In the genomic region with DNA sequence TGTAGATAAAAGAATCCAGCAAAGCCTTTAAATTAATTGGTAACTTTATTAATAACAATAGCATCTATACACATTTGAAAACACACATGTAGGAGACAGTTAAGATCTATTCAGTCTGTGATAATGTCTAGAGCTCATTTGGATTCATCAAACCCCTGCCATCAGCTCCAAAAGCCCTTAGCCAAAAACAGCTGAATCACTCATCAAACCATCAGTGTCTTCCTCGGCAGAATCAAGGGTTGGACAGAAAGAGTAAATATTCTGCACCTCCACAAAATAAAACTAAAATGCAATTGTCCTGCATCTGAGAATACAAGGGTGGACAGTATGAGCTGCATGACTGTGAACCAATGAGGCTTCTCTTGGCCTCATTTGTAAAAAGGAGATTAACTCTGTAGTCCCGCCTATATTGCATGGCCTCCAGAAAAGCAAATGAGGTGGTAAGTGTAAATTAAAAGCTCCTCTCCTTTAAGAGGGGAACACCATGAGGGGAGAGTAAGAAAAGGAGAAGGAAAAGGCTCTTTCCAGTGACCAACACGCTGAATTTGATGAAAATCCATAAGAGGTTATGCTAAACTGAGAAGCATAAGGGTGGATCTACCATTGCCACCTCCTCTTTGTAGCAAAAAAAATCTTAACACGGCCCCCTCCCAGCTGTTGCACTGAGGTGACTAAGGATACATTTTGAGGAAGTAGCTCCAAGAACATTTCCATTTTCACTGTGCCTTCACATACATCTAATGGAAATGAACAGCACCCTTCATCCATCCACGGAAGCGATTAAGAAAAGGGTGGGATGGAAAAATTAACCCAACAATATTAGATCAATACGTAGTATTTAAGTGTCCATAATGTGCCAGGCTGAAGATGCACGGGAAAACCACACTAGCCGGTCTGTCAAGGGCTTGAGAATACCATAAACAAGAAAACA, we compare ENCODE assay signal across 8 cellular contexts. TPM values are rescaled to one million over a fixed set of nuclear protein-coding genes. Genes with fewer than 3 reads are reported as not detected.
A peak's percentile ranks its signal among the peaks of the same experiment; 100 is the strongest.
DNase-seq lines count a peak whose midpoint lies in the region; ATAC-seq, FAIRE-seq and TF ChIP-seq lines count a peak whose summit lies in the region.

No MANE protein-coding gene starts in this region.

- peaks cover 7% of the 10 kb centered on the region for H3K4me1 Mint-ChIP-seq in CD14-positive monocyte

- H3K27ac Mint-ChIP-seq in CD14-positive monocyte: no peak overlapping the region

- no peaks in the 10 kb centered on the region for H3K9me3 ChIP-seq in breast epithelium

- FAIRE-seq in HTR-8/SVneo (lab: Jason Lieb, UNC): no peak

- no peak overlapping the region for H3K4me3 Mint-ChIP-seq in CD14-positive monocyte

- TF ChIP-seq CTCF in CD14-positive monocyte (IDR thresholded peaks at IDR 0.05): no peak
- no peak for TF ChIP-seq CTCF in breast epithelium (IDR thresholded peaks at IDR 0.05)
- no peak for TF ChIP-seq CTCF in omental fat pad (IDR thresholded peaks at IDR 0.05)

- DNase-seq in CD14-positive monocyte (ENCODE audit: low spot score) (peak; percentile 62), H7 (no peak), NCI-H82 (lab: John Stamatoyannopoulos, UW) (peak; percentile 95), breast epithelium (ENCODE audit: low spot score in 2 of 2) (no peak), midbrain (lab: John Stamatoyannopoulos, UW) (peak; percentile 35), HTR-8/SVneo (ENCODE audit: insufficient read length, low spot score) (no peak), globus pallidus (ENCODE audit: low spot score) (no peak), omental fat pad (ENCODE audit: low spot score) (no peak)

- peaks cover 0 to 3% (median 0%) of the 10 kb centered on the region in 3 donors for H3K27me3 Mint-ChIP-seq in CD14-positive monocyte (ENCODE audit: low read depth in 3 of 3)

- H3K27ac ChIP-seq in breast epithelium: peak overlapping the region; percentile 99 to 100

- no peaks in the 10 kb centered on the region for H3K36me3 ChIP-seq in H7 (replicated peaks; ENCODE audit: control insufficient read depth, insufficient read depth, low read length)
- H3K36me3 ChIP-seq in breast epithelium: no peaks in the 10 kb centered on the region

- H3K9me3 Mint-ChIP-seq in CD14-positive monocyte: peaks cover 0 to 2% (median 0%) of the 10 kb centered on the region in 7 donors

- H3K27me3 ChIP-seq in H7 (ENCODE audit: control insufficient read depth, insufficient read depth, low read length) (no peaks in the 10 kb centered on the region), breast epithelium (no peaks in the 10 kb centered on the region)

- H3K4me1 ChIP-seq in breast epithelium: peaks cover 0 to 13% of the 10 kb centered on the region in 2 donors

- peaks cover 0 to 3% of the 10 kb centered on the region in 2 donors for H3K36me3 Mint-ChIP-seq in CD14-positive monocyte

- ATAC-seq in omental fat pad (ENCODE audit: low FRiP score): no peak

- H3K4me3 ChIP-seq in H7 (ENCODE audit: insufficient read depth, low read depth, low read length): peak overlapping the region; percentile 66
- peak overlapping the region; percentile 69 to 83 (median 78) for H3K4me3 ChIP-seq in breast epithelium

- intact Hi-C loops in CD14-positive monocyte (cut with micrococcal nuclease): no loop called here
- intact Hi-C loops in breast epithelium (cut with DNase I; ENCODE audit: low total_unique reads): no loop called here

- TF ChIP-seq POLR2A in breast epithelium (IDR thresholded peaks at IDR 0.05): no peak

RNA-seq across cellular contexts. Expression of a gene that starts 14.7 kb away (rescaled TPM):
- 10 to 100 TPM; 17.6 to 17.8 TPM for polyA plus RNA-seq in CD14-positive monocyte
- total RNA-seq in H7 (2014; rRNA removed; shearing (Covaris generic)): 27.7 and 40.1 TPM in 2 replicates
- total RNA-seq in breast epithelium: 10 to 100 TPM; 29.5 to 34.0 (median 33.4) TPM
- total RNA-seq in omental fat pad: 10 to 100 TPM; 11.5 to 28.8 (median 25.5) TPM

RNA-seq across cellular contexts. Expression of a gene that starts 32.9 kb away (rescaled TPM):
- polyA plus RNA-seq in CD14-positive monocyte: under 1 TPM; 0.14 to 0.17 TPM
- 40.3 and 42.3 TPM in 2 replicates for total RNA-seq in H7 (2014; rRNA removed; shearing (Covaris generic))
- total RNA-seq in breast epithelium: 1 to 10 TPM in 2 of 3 donors, under 1 TPM in 1; 0.32 to 3.6 (median 2.2) TPM
- total RNA-seq in omental fat pad: 1 to 10 TPM in 1 of 4 donors, under 1 TPM in 3; 0.48 to 1.3 (median 0.70) TPM

RNA-seq across cellular contexts. Expression of a gene that starts 42.9 kb away (rescaled TPM):
- polyA plus RNA-seq in CD14-positive monocyte: 10 to 100 TPM; 52.2 to 78.6 TPM
- 32.8 and 39.7 TPM in 2 replicates for total RNA-seq in H7 (2014; rRNA removed; shearing (Covaris generic))
- total RNA-seq in breast epithelium (1 to 10 TPM; 6.9 to 9.7 (median 7.4) TPM), omental fat pad (10 to 100 TPM in 1 of 4 donors, 1 to 10 TPM in 3; 6.0 to 17.4 (median 9.7) TPM)

RNA-seq across cellular contexts. Expression of a gene that starts 52.0 kb away (rescaled TPM):
- polyA plus RNA-seq in CD14-positive monocyte: 10 to 100 TPM; 53.1 to 54.6 TPM
- 5.2 and 7.9 TPM in 2 replicates for total RNA-seq in H7 (2014; rRNA removed; shearing (Covaris generic))
- total RNA-seq in breast epithelium: 10 to 100 TPM in 2 of 3 donors, 1 to 10 TPM in 1; 7.4 to 13.9 (median 13.8) TPM
- total RNA-seq in omental fat pad: 1 to 10 TPM; 3.2 to 4.8 (median 4.5) TPM

Comparison
In these comparisons a context has a peak if more than half of its experiments do, and no peak if none do; other contexts are left out.
1. DNase-seq: peak in CD14-positive monocyte (single experiment), NCI-H82 (single experiment) and midbrain (single experiment); none in H7 (single experiment), breast epithelium (0 of 2), HTR-8/SVneo (single experiment), globus pallidus (single experiment) and omental fat pad (single experiment).